In genomic region chr5:89308606-89309040, GRCh38 we compare ENCODE assay signal across 1 cellular context.
TF ChIP-seq lines count a peak whose summit lies in the region.

No MANE protein-coding gene starts in this region.

TF ChIP-seq in GM12878, 131 proteins besides CTCF, POLR2A, EP300 and RAD21 (continued from another document):
- TF ChIP-seq ZNF274 (IDR thresholded peaks at IDR 0.05; ENCODE audit: insufficient read depth, insufficient read length) (no peak), IRF4 (IDR thresholded peaks at IDR 0.05; ENCODE audit: low read depth, low read length) (peak; percentile 93), YBX1 (IDR thresholded peaks at IDR 0.05) (no peak), NFYA (IDR thresholded peaks at IDR 0.05; ENCODE audit: borderline replicate concordance, low read depth, low read length) (no peak), CHD2 (IDR thresholded peaks at IDR 0.05; ENCODE audit: borderline replicate concordance, low read depth, low read length) (peak; percentile 42; the same call in 1 of the 2 replicates), ASH2L (IDR thresholded peaks at IDR 0.05; ENCODE audit: borderline replicate concordance, low read depth) (no peak), E2F4 (IDR thresholded peaks at IDR 0.05; ENCODE audit: low read depth, low read length) (no peak), ESRRA (IDR thresholded peaks at IDR 0.05; ENCODE audit: low read length) (peak; percentile 44; the same call in 1 of the 2 replicates), POLR2AphosphoS5 (IDR thresholded peaks at IDR 0.05; ENCODE audit: low read length) (peak; percentile 60; the same call in 1 of the 2 replicates), FOS (IDR thresholded peaks at IDR 0.05; ENCODE audit: borderline replicate concordance, extremely low read depth, insufficient read length) (no peak), ZNF207 (IDR thresholded peaks at IDR 0.05; ENCODE audit: borderline replicate concordance) (no peak), CEBPZ (IDR thresholded peaks at IDR 0.05; ENCODE audit: low read depth, low read length) (no peak), SRF (IDR thresholded peaks at IDR 0.05; ENCODE audit: low read depth in 2 of 2, low read length in 2 of 2) (no peak), SMAD1 (IDR thresholded peaks at IDR 0.05; ENCODE audit: low read depth, partially characterized antibody) (no peak), USF1 (IDR thresholded peaks at IDR 0.05; ENCODE audit: borderline replicate concordance, extremely low read length, insufficient read depth, low read depth, low read length) (no peak), ATF7 (IDR thresholded peaks at IDR 0.05; ENCODE audit: low read depth) (peak; percentile 58), REST (IDR thresholded peaks at IDR 0.05; ENCODE audit: low read depth, low read length) (peak; percentile 28; the same call in 1 of the 2 replicates), ZNF384 (IDR thresholded peaks at IDR 0.05; ENCODE audit: borderline replicate concordance, low read depth, low read length) (no peak), CEBPB (IDR thresholded peaks at IDR 0.05; ENCODE audit: borderline replicate concordance in 1 of 2, low read depth in 2 of 2, low read length in 2 of 2) (peak; percentile 86 to 93), YY1 (IDR thresholded peaks at IDR 0.05; ENCODE audit: low read depth, low read length) (peak; percentile 89), ZNF687 (IDR thresholded peaks at IDR 0.05) (no peak), IKZF2 (IDR thresholded peaks at IDR 0.05) (peak; percentile 68 to 78), ZZZ3 (IDR thresholded peaks at IDR 0.05; ENCODE audit: control insufficient read depth, insufficient read length, low read depth) (no peak), CUX1 (IDR thresholded peaks at IDR 0.05; ENCODE audit: insufficient replicate concordance, low read depth, low read length) (no peak), RCOR1 (conservative IDR thresholded peaks at IDR 0.05; ENCODE audit: low read depth, low read length) (no peak), BRCA1 (IDR thresholded peaks at IDR 0.05; ENCODE audit: low read depth, low read length) (no peak), SMARCA5 (IDR thresholded peaks at IDR 0.05) (no peak), ZNF24 (IDR thresholded peaks at IDR 0.05) (0 out of 2 replicates have a peak, but pooled peaks have one; percentile 34), SIX5 (IDR thresholded peaks at IDR 0.05; ENCODE audit: low read depth, low read length, severe bottlenecking) (no peak), HDAC6 (IDR thresholded peaks at IDR 0.05; ENCODE audit: unreplicated experiment) (no peak), FOXK2 (IDR thresholded peaks at IDR 0.05) (no peak), BCL11A (IDR thresholded peaks at IDR 0.05; ENCODE audit: low read depth, low read length) (peak; percentile 96), GATAD2B (conservative IDR thresholded peaks at IDR 0.05; ENCODE audit: low read depth) (no peak), CBFB (IDR thresholded peaks at IDR 0.05; ENCODE audit: low read depth) (peak; percentile 94), CREM (IDR thresholded peaks at IDR 0.05; ENCODE audit: low read depth) (peak; percentile 91), POU2F2 (IDR thresholded peaks at IDR 0.05; ENCODE audit: borderline replicate concordance, low read depth, low read length) (peak; percentile 78; the same call in 2 of the 3 replicates), BACH1 (IDR thresholded peaks at IDR 0.05; ENCODE audit: borderline replicate concordance) (no peak), HDGF (IDR thresholded peaks at IDR 0.05) (no peak), RBBP5 (conservative IDR thresholded peaks at IDR 0.05) (no peak), ZBED1 (IDR thresholded peaks at IDR 0.05; ENCODE audit: borderline replicate concordance) (peak; percentile 97)
